ENCODE assay signal across 13 cellular contexts in the genomic region with DNA sequence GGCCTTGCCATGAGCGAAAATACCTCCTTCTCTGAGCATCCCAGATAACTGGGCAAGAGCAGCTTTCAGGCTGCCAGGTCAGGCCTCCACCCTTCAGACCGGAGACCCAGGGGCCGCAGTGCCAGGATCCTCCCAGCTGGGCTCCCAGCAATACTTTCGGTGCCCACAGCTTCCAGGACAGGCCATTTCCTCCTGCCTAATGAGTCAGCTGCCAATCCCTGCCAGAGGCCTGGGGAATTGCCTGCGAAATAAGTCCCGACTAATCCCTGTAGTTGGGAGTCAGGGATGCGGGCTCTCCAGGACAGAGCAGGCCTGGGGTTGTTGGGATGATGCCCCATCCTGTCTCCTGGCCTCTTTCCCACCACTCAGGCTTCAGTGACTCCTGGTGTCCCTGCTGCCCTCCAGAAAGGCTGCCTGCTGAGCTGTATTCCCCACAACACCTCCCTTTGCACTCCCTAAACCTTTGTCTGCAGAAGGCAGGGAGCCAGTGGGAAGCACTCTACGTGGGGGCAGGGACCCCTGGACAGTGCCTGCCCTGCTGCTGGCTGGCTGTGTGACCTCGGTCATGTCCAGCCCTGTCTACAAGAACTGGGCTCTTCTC.
DNase-seq lines count a peak whose midpoint lies in the region; ATAC-seq, FAIRE-seq and TF ChIP-seq lines count a peak whose summit lies in the region.
"Had no signal": no experiment of that assay in that cellular context is flagged by ENCODE, and none has a peak within 500 bp of the region (broad histone marks: within the 10 kb centered on the region; RNA-seq: fewer than 3 reads in every experiment).

No MANE protein-coding gene starts in this region.

- WGBS in H1 (ENCODE audit: extremely low coverage in 1 of 2, insufficient coverage in 1 of 2, insufficient read length in 1 of 2, insufficient replicate concordance in 2 of 2, low coverage in 1 of 2, low lambda C conversion rate in 2 of 2, missing lambda C conversion rate in 1 of 2), 2 experiments, result 82% methylated on average over 9 of the region's 9 CpGs; no CpG with 5 or more reads in 1 of the 2 experiments
- no CpG with 5 or more reads among the region's 9 CpGs for WGBS in mesendoderm (ENCODE audit: extremely low coverage, insufficient coverage, low lambda C conversion rate)
- 84 to 88% methylated on average over 5 to 9 of the region's 9 CpGs for WGBS in endodermal cell (ENCODE audit: insufficient coverage in 1 of 2, insufficient read length in 1 of 2), 2 experiments

- FAIRE-seq in H1 (lab: Jason Lieb, UNC), result no peak

- CTCF ChIA-PET in H1 (lab: Charles Lee; ENCODE audit: partially characterized antibody), result interaction anchor here (0.7 to 2.0 kb wide), 5 partner anchors 18 to 105 kb away, joined by 3 to 4 read pairs (median 3); no protein-coding TSS in a partner anchor

- H3K36me3 Mint-ChIP-seq in endodermal cell (ENCODE audit: low read depth), result no peaks in the 10 kb centered on the region

- no peaks in the 10 kb centered on the region for H3K9me3 Mint-ChIP-seq in endodermal cell
- H3K9me3 Mint-ChIP-seq: stimulated activated naive CD8-positive, alpha-beta T cell treated with anti-CD3 and anti-CD28 coated beads, Interleukin-15, Interleukin-2, amounts not matched to agents 100 ng/mL and 50 ng/mL, for 24 hours had no signal

- no peak overlapping the region for H3K4me2 ChIP-seq in H1 (ENCODE audit: insufficient read depth in 1 of 2, low read depth in 2 of 2, low read length in 2 of 2)
- no peak overlapping the region for H3K4me2 ChIP-seq in mesendoderm (ENCODE audit: low read length)

- H3K56ac ChIP-seq in H1 (replicated peaks; ENCODE audit: insufficient read length, low read depth, low read length) (no peak overlapping the region), mesendoderm (ENCODE audit: low read length) (no peak overlapping the region)

- H3K4me3 Mint-ChIP-seq in endodermal cell, result no peak overlapping the region
- H3K4me3 Mint-ChIP-seq: B cell; stimulated activated naive CD8-positive, alpha-beta T cell treated with anti-CD3 and anti-CD28 coated beads, Interleukin-15, Interleukin-2, amounts not matched to agents 100 ng/mL and 50 ng/mL, for 24 hours had no signal

- no peak overlapping the region for H3K27ac ChIP-seq in H1 (ENCODE audit: low read depth, low read length)
- no peak overlapping the region for H3K27ac ChIP-seq in mesendoderm (ENCODE audit: low read depth, low read length)
- no peak overlapping the region for H3K27ac ChIP-seq in endodermal cell (ENCODE audit: low read depth, low read length)

- H3K9ac ChIP-seq in H1 (replicated peaks in 1 of 4; ENCODE audit: extremely low read depth in 1 of 4, low read depth in 3 of 4, low read length in 3 of 4) (no peak overlapping the region), mesendoderm (ENCODE audit: low read length) (no peak overlapping the region), endodermal cell (ENCODE audit: extremely low read depth, low read length, poor library complexity, severe bottlenecking) (no peak overlapping the region)

- no peak for TF ChIP-seq RAD21 in H1 (IDR thresholded peaks at IDR 0.05 in 1 of 2, conservative IDR thresholded peaks at IDR 0.05 in 1 of 2; ENCODE audit: low read depth in 2 of 2, low read length in 2 of 2)

- no peaks in the 10 kb centered on the region for H3K27me3 Mint-ChIP-seq in endodermal cell (ENCODE audit: insufficient read depth)
- H3K27me3 Mint-ChIP-seq: stimulated activated naive CD8-positive, alpha-beta T cell treated with anti-CD3 and anti-CD28 coated beads, Interleukin-15, Interleukin-2, amounts not matched to agents 100 ng/mL and 50 ng/mL, for 24 hours had no signal

- no peak for ATAC-seq in GM19035 (IDR thresholded peaks at IDR 0.05; ENCODE audit: unreplicated experiment)

- no peak for TF ChIP-seq EP300 in H1 (IDR thresholded peaks at IDR 0.05; ENCODE audit: borderline replicate concordance in 1 of 2, low read depth in 2 of 2, low read length in 2 of 2)

- H4K5ac ChIP-seq in H1 (ENCODE audit: insufficient read length, low read depth, low read length) (no peak overlapping the region), mesendoderm (ENCODE audit: low read length) (no peak overlapping the region)

- TF ChIP-seq CTCF in H1 (IDR thresholded peaks at IDR 0.05; ENCODE audit: control extremely low read depth in 1 of 3, insufficient read depth in 1 of 3, low read depth in 1 of 3, low read length in 3 of 3) (no peak), endodermal cell (conservative IDR thresholded peaks at IDR 0.05) (no peak)

- no peaks in the 10 kb centered on the region for H4K20me1 ChIP-seq in H1 (replicated peaks in 1 of 2; ENCODE audit: control insufficient read depth in 1 of 2, insufficient read depth in 2 of 2, low read length in 2 of 2)

- H2BK5ac ChIP-seq in H1 (ENCODE audit: low read depth, low read length) (no peak overlapping the region), mesendoderm (ENCODE audit: low read length) (no peak overlapping the region)

- no peak overlapping the region for H2AFZ ChIP-seq in H1 (ENCODE audit: low read length)

- H2BK15ac ChIP-seq in H1 (ENCODE audit: low read length), result no peak overlapping the region
- H2BK15ac ChIP-seq in mesendoderm (replicated peaks; ENCODE audit: low read depth), result no peak overlapping the region

- no peak overlapping the region; the same call in 1 of the 2 replicates for H3K18ac ChIP-seq in H1 (ENCODE audit: extremely low read depth, low read length)
- H3K18ac ChIP-seq in mesendoderm (ENCODE audit: low read length), result no peak overlapping the region

- no peak overlapping the region for H3K14ac ChIP-seq in H1 (ENCODE audit: insufficient read length)

- DNase-seq in AG20443 (ENCODE audit: low spot score) (peak; percentile 65), NCI-H82 (lab: John Stamatoyannopoulos, UW) (peak; percentile 77), H1 (ENCODE audit: low read depth in 1 of 2, low spot score in 2 of 2) (no peak), mesendoderm (peak; percentile 13), DMS 273 (lab: John Stamatoyannopoulos, UW; ENCODE audit: unreplicated experiment) (no peak), endodermal cell (no peak)
- no peak for DNase-seq in activated CD4-positive, CD25-positive, alpha-beta regulatory T cell treated with anti-CD3 and anti-CD28 coated beads, Interleukin-2, amount 50 U/mL, for 72 hours
- DNase-seq: effector CD4-positive, alpha-beta T cell; NCI-H2171 treated with DMSO at 0.1 percent for 48 hours; stimulated activated CD4-positive, alpha-beta T cell treated with anti-CD3 and anti-CD28 coated beads, Interleukin-12 subunit alpha, Interleukin-12 subunit beta, amount 100 ng/mL, for 4 hours had no signal

- H3K23ac ChIP-seq in H1 (ENCODE audit: insufficient read length) (no peak overlapping the region), mesendoderm (ENCODE audit: low read length) (no peak overlapping the region)

- no peak overlapping the region for H2BK12ac ChIP-seq in H1 (ENCODE audit: low read depth, low read length)

- POLR2A ChIA-PET in H1 (lab: Charles Lee; ENCODE audit: partially characterized antibody), result interaction anchor here (0.7 kb wide), 1 partner anchor 57 kb away, joined by 3 read pairs; no protein-coding TSS in a partner anchor

- no peak overlapping the region for H2BK20ac ChIP-seq in H1 (ENCODE audit: low read length)

- H3K79me2 ChIP-seq in H1 (ENCODE audit: control insufficient read depth in 1 of 2, insufficient read depth in 2 of 2, low read length in 2 of 2), result no peaks in the 10 kb centered on the region
- H3K79me2 ChIP-seq in mesendoderm (ENCODE audit: control insufficient read depth, insufficient read depth, low read length), result no peaks in the 10 kb centered on the region

- no peak for TF ChIP-seq POLR2A in H1 (IDR thresholded peaks at IDR 0.05; ENCODE audit: control extremely low read depth in 1 of 2, low read depth in 2 of 2, low read length in 2 of 2)

- no peaks in the 10 kb centered on the region for H3K79me1 ChIP-seq in H1 (ENCODE audit: low read depth, low read length)
- no peaks in the 10 kb centered on the region for H3K79me1 ChIP-seq in mesendoderm (ENCODE audit: low read length)

- no peak overlapping the region for H4K91ac ChIP-seq in H1 (replicated peaks; ENCODE audit: insufficient read length, low read length)

- H3K4ac ChIP-seq in H1 (replicated peaks; ENCODE audit: insufficient read length, low read depth, low read length) (no peak overlapping the region), mesendoderm (ENCODE audit: low read depth, low read length) (no peak overlapping the region)

- no peak overlapping the region for H3K4me3 ChIP-seq in H1 (ENCODE audit: extremely low read depth in 1 of 4, insufficient read depth in 2 of 4, low read depth in 3 of 4, low read length in 4 of 4)
- no peak overlapping the region for H3K4me3 ChIP-seq in mesendoderm (ENCODE audit: low read length)
- no peak overlapping the region for H3K4me3 ChIP-seq in endodermal cell (ENCODE audit: low read length)

- H3K27ac Mint-ChIP-seq in endodermal cell, result no peak overlapping the region
- H3K27ac Mint-ChIP-seq: B cell; stimulated activated naive CD8-positive, alpha-beta T cell treated with anti-CD3 and anti-CD28 coated beads, Interleukin-15, Interleukin-2, amounts not matched to agents 100 ng/mL and 50 ng/mL, for 24 hours had no signal

- H3K36me3 ChIP-seq in H1 (ENCODE audit: control insufficient read depth in 2 of 4, insufficient read depth in 4 of 4, low read length in 3 of 4) (no peaks in the 10 kb centered on the region), mesendoderm (ENCODE audit: control insufficient read depth, insufficient read depth, low read length) (no peaks in the 10 kb centered on the region), endodermal cell (ENCODE audit: control insufficient read depth, insufficient read depth, low read length) (no peaks in the 10 kb centered on the region)

- no peak overlapping the region for H2AK5ac ChIP-seq in H1 (ENCODE audit: low read depth, low read length)
- H2AK5ac ChIP-seq in mesendoderm (ENCODE audit: low read length), result no peak overlapping the region

- H3K4me1 Mint-ChIP-seq in endodermal cell, result peaks cover 2% of the 10 kb centered on the region
- H3K4me1 Mint-ChIP-seq: B cell had no signal

- H3K9me3 ChIP-seq in H1 (ENCODE audit: insufficient read depth in 2 of 2, low read depth in 1 of 2, low read length in 1 of 2) (no peaks in the 10 kb centered on the region), endodermal cell (ENCODE audit: control insufficient read depth, low read length) (no peaks in the 10 kb centered on the region)

- H4K8ac ChIP-seq in H1 (ENCODE audit: extremely low read depth, insufficient read depth, low read length) (peak overlapping the region; percentile 38; the same call in 1 of the 2 replicates), mesendoderm (ENCODE audit: low read depth, low read length) (no peak overlapping the region)

- H2BK120ac ChIP-seq in H1 (replicated peaks; ENCODE audit: low read depth, low read length) (no peak overlapping the region), mesendoderm (ENCODE audit: low read depth, low read length) (no peak overlapping the region)

- H3K4me1 ChIP-seq in H1 (replicated peaks in 1 of 4; ENCODE audit: control insufficient read depth in 3 of 4, insufficient read depth in 4 of 4, low read length in 3 of 4) (peaks cover 0 to 3% (median 1%) of the 10 kb centered on the region in 4 experiments; a peak in 5 of 7 replicates), mesendoderm (ENCODE audit: control insufficient read depth, low read depth, low read length) (no peaks in the 10 kb centered on the region), endodermal cell (ENCODE audit: control insufficient read depth, insufficient read depth, low read length) (no peaks in the 10 kb centered on the region)

- H3K27me3 ChIP-seq in H1 (replicated peaks in 1 of 4; ENCODE audit: control insufficient read depth in 3 of 4, extremely low read depth in 1 of 4, insufficient read depth in 3 of 4, low read length in 3 of 4) (no peaks in the 10 kb centered on the region; a peak in 1 of 7 replicates), mesendoderm (ENCODE audit: insufficient read depth, low read length, poor library complexity) (no peaks in the 10 kb centered on the region), endodermal cell (ENCODE audit: control insufficient read depth, insufficient read depth, low read length, poor library complexity, severe bottlenecking) (no peaks in the 10 kb centered on the region)

- H3K23me2 ChIP-seq in H1 (ENCODE audit: low read depth, low read length), result no peaks in the 10 kb centered on the region

Comparison
In these comparisons a context has a peak if more than half of its experiments do, and no peak if none do; other contexts are left out.
1. DNase-seq: peak in AG20443 (single experiment), NCI-H82 (single experiment) and mesendoderm (single experiment); none in H1 (0 of 2), DMS 273 (single experiment), activated CD4-positive, CD25-positive, alpha-beta regulatory T cell treated with anti-CD3 and anti-CD28 coated beads, Interleukin-2, amount 50 U/mL, for 72 hours (single experiment) and endodermal cell (single experiment).